2 cellular contexts compared by ENCODE assay signal in genomic region chr12:22535038-22535437, GRCh38.
TF ChIP-seq lines count a peak whose summit lies in the region.

No MANE protein-coding gene starts in this region.

TF ChIP-seq in HepG2, 621 proteins besides CTCF, POLR2A, EP300 and RAD21:
- TF ChIP-seq ZFP37 (CRISPR knock-in tag; IDR thresholded peaks at IDR 0.05; ENCODE audit: borderline replicate concordance) (no peak), MAFF (IDR thresholded peaks at IDR 0.05; ENCODE audit: low read depth, low read length) (peak; percentile 61), MAFK (conservative IDR thresholded peaks at IDR 0.05 in 1 of 2, IDR thresholded peaks at IDR 0.05 in 1 of 2; ENCODE audit: low read length in 2 of 2) (peak; percentile 61 to 76)
TF ChIP-seq in HepG2: peak in this region for 2.

TF ChIP-seq in K562, 482 proteins besides CTCF, POLR2A, EP300 and RAD21:
- TF ChIP-seq WHSC1 (IDR thresholded peaks at IDR 0.05; ENCODE audit: low read length): no peak
- no peak for TF ChIP-seq CBX2 (IDR thresholded peaks at IDR 0.05; ENCODE audit: insufficient read depth, low read length, poor library complexity, severe bottlenecking)
- no peak for TF ChIP-seq MCM5 (IDR thresholded peaks at IDR 0.05; ENCODE audit: low read depth)
- TF ChIP-seq C11orf30 (IDR thresholded peaks at IDR 0.05; ENCODE audit: low read depth): peak; percentile 53; the same call in 1 of the 2 replicates
- no peak for TF ChIP-seq IRF1 (CRISPR knock-in tag; IDR thresholded peaks at IDR 0.05; ENCODE audit: borderline replicate concordance)
- TF ChIP-seq MAFG (tag; conservative IDR thresholded peaks at IDR 0.05): peak; percentile 26; the same call in 1 of the 2 replicates
- no peak for TF ChIP-seq NR1H2 (CRISPR knock-in tag; IDR thresholded peaks at IDR 0.05)
- TF ChIP-seq KDM2B (CRISPR knock-in tag; IDR thresholded peaks at IDR 0.05): no peak
- TF ChIP-seq MAFF (IDR thresholded peaks at IDR 0.05; ENCODE audit: low read length): peak; percentile 19; the same call in 1 of the 2 replicates
- no peak for TF ChIP-seq SPI1 (IDR thresholded peaks at IDR 0.05; ENCODE audit: borderline replicate concordance, low read depth, low read length)
- TF ChIP-seq ZNF197 (CRISPR knock-in tag; IDR thresholded peaks at IDR 0.05; ENCODE audit: low read depth): no peak
- peak; percentile 78 for TF ChIP-seq ZNF316 (IDR thresholded peaks at IDR 0.05)
- no peak for TF ChIP-seq KLF1 (tag; IDR thresholded peaks at IDR 0.05)
- TF ChIP-seq MAFK (IDR thresholded peaks at IDR 0.05; ENCODE audit: low read length): 0 out of 2 replicates have a peak, but pooled peaks have one; percentile 24
- no peak for TF ChIP-seq ZNF121 (CRISPR knock-in tag; conservative IDR thresholded peaks at IDR 0.05)
